15 cellular contexts compared by ENCODE assay signal in the genomic region with DNA sequence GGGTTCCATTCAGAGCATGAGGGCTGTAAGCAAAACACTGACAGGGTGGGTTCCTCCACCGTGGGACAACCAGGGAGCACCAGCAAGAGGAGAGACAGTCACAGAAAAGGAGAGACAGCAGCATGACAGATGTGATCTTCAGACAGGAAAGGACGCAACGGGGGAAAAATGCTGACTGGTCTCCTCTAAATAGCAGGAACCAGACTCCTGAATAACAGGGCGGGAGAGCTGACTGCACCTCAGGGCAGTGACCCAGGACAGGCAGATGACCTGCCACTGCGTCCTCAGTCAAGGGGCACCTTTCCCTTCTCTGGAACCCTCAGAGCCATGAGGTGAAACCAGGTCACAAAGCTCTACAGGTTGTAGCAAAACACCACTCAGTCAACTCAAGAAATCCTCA. TPM values are rescaled to one million over a fixed set of nuclear protein-coding genes. Genes with fewer than 3 reads are reported as not detected.
A peak's percentile ranks its signal among the peaks of the same experiment; 100 is the strongest.
DNase-seq lines count a peak whose midpoint lies in the region; ATAC-seq lines count a peak whose summit lies in the region.
"Had no signal": no experiment of that assay in that cellular context is flagged by ENCODE, and none has a peak within 500 bp of the region (broad histone marks: within the 10 kb centered on the region; RNA-seq: fewer than 3 reads in every experiment).

No MANE protein-coding gene starts in this region.

- H3K27ac ChIP-seq in right cardiac atrium (ENCODE audit: low read length) = peak overlapping the region; percentile 14
- H3K27ac ChIP-seq: 22Rv1, BLaER1 had no signal

- no peak overlapping the region for H3K4me3 Mint-ChIP-seq in activated naive CD4-positive, alpha-beta T cell treated with anti-CD3 and anti-CD28 coated beads, Interleukin-2, amount 50 U/mL, for 24 hours
- H3K4me3 Mint-ChIP-seq in naive B cell = no peak overlapping the region
- H3K4me3 Mint-ChIP-seq: CD8-positive, alpha-beta memory T cell; IgD-negative memory B cell had no signal

- WGBS in right cardiac atrium = 87% methylated on average over 5 of the region's 5 CpGs

- H3K9me3 Mint-ChIP-seq in activated naive CD4-positive, alpha-beta T cell treated with anti-CD3 and anti-CD28 coated beads, Interleukin-2, amount 50 U/mL, for 24 hours = no peaks in the 10 kb centered on the region
- H3K9me3 Mint-ChIP-seq in naive B cell = no peaks in the 10 kb centered on the region
- H3K9me3 Mint-ChIP-seq: CD8-positive, alpha-beta memory T cell; IgD-negative memory B cell had no signal

- peaks cover 2% of the 10 kb centered on the region for H3K4me1 ChIP-seq in right cardiac atrium (ENCODE audit: control insufficient read depth, insufficient read depth, low read length)

- ATAC-seq in right cardiac atrium = no peak
- no peak for ATAC-seq in Right ventricle myocardium superior (ENCODE audit: poor library complexity)
- no peak for ATAC-seq in naive B cell (ENCODE audit: low read depth in 2 of 2)
- no peak for ATAC-seq in GM19467 (IDR thresholded peaks at IDR 0.05; ENCODE audit: unreplicated experiment)
- ATAC-seq: GM12878 had no signal

- peaks cover 29% of the 10 kb centered on the region for H3K36me3 Mint-ChIP-seq in activated naive CD4-positive, alpha-beta T cell treated with anti-CD3 and anti-CD28 coated beads, Interleukin-2, amount 50 U/mL, for 24 hours
- H3K36me3 Mint-ChIP-seq in naive B cell = peaks cover 32 to 43% of the 10 kb centered on the region in 2 donors

- no peak for DNase-seq in activated naive CD4-positive, alpha-beta T cell treated with Interleukin-2 at 50 U/mL for 16 hours
- DNase-seq in right cardiac atrium (no peak), Right ventricle myocardium superior (no peak), naive B cell (no peak), activated T-cell treated with anti-CD3 and anti-CD28 coated beads for 4 hours (no peak)
- DNase-seq: AML-193; CD8-positive, alpha-beta memory T cell; DMS53 had no signal

- no peak overlapping the region for H3K4me3 ChIP-seq in right cardiac atrium (ENCODE audit: low read length)
- H3K4me3 ChIP-seq: BLaER1, GM12878, HAP-1 had no signal

- H3K27ac Mint-ChIP-seq in activated naive CD4-positive, alpha-beta T cell treated with anti-CD3 and anti-CD28 coated beads, Interleukin-2, amount 50 U/mL, for 24 hours = peak overlapping the region; percentile 11
- peak overlapping the region in 4 of 6 donors; percentile 50 to 65 (median 59) for H3K27ac Mint-ChIP-seq in naive B cell
- H3K27ac Mint-ChIP-seq: CD8-positive, alpha-beta memory T cell had no signal

- intact Hi-C loops in right cardiac atrium (cut with DNase I) (no loop called here), Right ventricle myocardium superior (cut with DNase I) (no loop called here)

- no peaks in the 10 kb centered on the region for H3K4me1 Mint-ChIP-seq in activated naive CD4-positive, alpha-beta T cell treated with anti-CD3 and anti-CD28 coated beads, Interleukin-2, amount 50 U/mL, for 24 hours
- peaks cover 15 to 24% (median 17%) of the 10 kb centered on the region in 3 donors for H3K4me1 Mint-ChIP-seq in naive B cell
- H3K4me1 Mint-ChIP-seq: CD8-positive, alpha-beta memory T cell had no signal

- H3K27me3 ChIP-seq in right cardiac atrium (ENCODE audit: control insufficient read depth, insufficient read depth) = no peaks in the 10 kb centered on the region
- H3K27me3 ChIP-seq: BLaER1 had no signal

- no peaks in the 10 kb centered on the region for H3K27me3 Mint-ChIP-seq in activated naive CD4-positive, alpha-beta T cell treated with anti-CD3 and anti-CD28 coated beads, Interleukin-2, amount 50 U/mL, for 24 hours
- H3K27me3 Mint-ChIP-seq in naive B cell = no peaks in the 10 kb centered on the region
- H3K27me3 Mint-ChIP-seq: IgD-negative memory B cell had no signal

- no peaks in the 10 kb centered on the region for H3K9me3 ChIP-seq in right cardiac atrium (ENCODE audit: control insufficient read depth, low read length)
- H3K9me3 ChIP-seq: BLaER1, HAP-1 had no signal

RNA-seq across cellular contexts. Expression of gene CDCA7L, which starts 37.0 kb away (rescaled TPM):
- 10 to 100 TPM; 33.6 to 89.6 (median 67.7) TPM for total RNA-seq in right cardiac atrium
- 29.7 TPM for polyA plus RNA-seq in right cardiac atrium
- 62.5 TPM for total RNA-seq in Right ventricle myocardium superior
- polyA plus RNA-seq in naive B cell (ENCODE audit: low read depth in 6 of 6) = 100 to 1,000 TPM; 229 to 356 (median 303) TPM
